Comparison of ENCODE assay signal across 2 cellular contexts in genomic region chr17:41298458-41299135, GRCh38.
TF ChIP-seq lines count a peak whose summit lies in the region.

No MANE protein-coding gene starts in this region.

TF ChIP-seq in HepG2, 621 proteins besides CTCF, POLR2A, EP300 and RAD21:
- no peak for TF ChIP-seq ZNF282 (IDR thresholded peaks at IDR 0.05; ENCODE audit: partially characterized antibody)
- no peak for TF ChIP-seq CHD2 (IDR thresholded peaks at IDR 0.05; ENCODE audit: low read depth, low read length)
- no peak for TF ChIP-seq ISX (CRISPR knock-in tag; conservative IDR thresholded peaks at IDR 0.05)
- 0 out of 2 replicates have a peak, but pooled peaks have one; percentile 52 for TF ChIP-seq FOXO4 (CRISPR knock-in tag; conservative IDR thresholded peaks at IDR 0.05)

TF ChIP-seq in WTC11, 78 proteins besides CTCF, POLR2A, EP300 and RAD21:
- TF ChIP-seq RELA (CRISPR knock-in tag; IDR thresholded peaks at IDR 0.05; ENCODE audit: borderline replicate concordance) (no peak), ATF1 (CRISPR knock-in tag; IDR thresholded peaks at IDR 0.05) (no peak), ZNF263 (CRISPR knock-in tag; IDR thresholded peaks at IDR 0.05; ENCODE audit: low read depth) (no peak), CDX4 (CRISPR knock-in tag; IDR thresholded peaks at IDR 0.05; ENCODE audit: borderline replicate concordance) (no peak), TEAD1 (CRISPR knock-in tag; IDR thresholded peaks at IDR 0.05) (no peak), CREB1 (CRISPR knock-in tag; IDR thresholded peaks at IDR 0.05) (no peak), GABPB1 (CRISPR knock-in tag; IDR thresholded peaks at IDR 0.05) (no peak), RORB (CRISPR knock-in tag; IDR thresholded peaks at IDR 0.05) (no peak), AR (CRISPR knock-in tag; IDR thresholded peaks at IDR 0.05) (no peak), ZNF425 (CRISPR knock-in tag; conservative IDR thresholded peaks at IDR 0.05) (no peak)
